In the genomic region with DNA sequence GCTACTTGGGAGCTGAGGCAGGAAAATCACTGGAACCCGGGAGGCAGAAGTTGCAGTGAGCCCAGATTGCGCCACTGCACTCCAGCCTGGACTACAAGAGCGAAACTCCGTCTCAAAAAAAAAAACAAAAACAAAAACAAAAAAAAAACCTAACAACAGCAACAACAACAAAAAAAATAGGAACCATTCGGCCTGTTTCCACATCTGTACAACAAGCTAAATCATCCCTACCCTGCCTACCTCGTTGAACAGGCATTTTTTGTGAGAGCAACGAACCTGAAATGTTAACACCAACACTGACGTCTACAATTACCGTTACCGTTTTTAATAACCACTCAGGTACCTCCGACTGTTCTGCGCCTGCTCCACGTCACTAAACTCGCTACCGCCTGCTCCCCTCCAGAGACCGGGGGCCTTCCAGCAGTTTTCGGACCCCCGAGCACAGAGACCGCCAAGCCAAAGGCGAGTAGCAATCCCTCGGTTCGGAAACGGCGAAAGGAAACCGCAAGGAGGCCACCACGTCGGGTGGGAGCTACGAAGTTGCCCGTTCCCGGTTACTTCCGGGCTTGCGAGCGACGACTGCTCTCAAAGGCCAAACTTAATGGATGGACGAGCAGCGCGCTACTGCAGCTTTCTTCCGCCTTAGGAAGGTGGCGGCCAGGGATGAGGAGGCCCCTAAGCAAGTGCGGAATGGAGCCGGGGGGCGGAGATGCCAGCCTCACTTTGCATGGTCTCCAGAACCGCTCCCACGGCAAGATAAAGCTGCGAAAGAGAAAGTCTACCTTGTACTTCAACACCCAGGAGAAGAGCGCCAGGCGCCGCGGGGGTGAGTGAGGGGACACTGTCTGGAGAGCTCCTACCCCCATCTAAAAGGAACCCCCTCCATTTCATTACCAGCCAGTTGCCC, we compare ENCODE assay signal across 8 cellular contexts. TPM values are rescaled to one million over a fixed set of nuclear protein-coding genes. Genes with fewer than 3 reads are reported as not detected.
A peak's percentile ranks its signal among the peaks of the same experiment; 100 is the strongest.
DNase-seq lines count a peak whose midpoint lies in the region; ATAC-seq lines count a peak whose summit lies in the region.

PIGB (plus strand) TSS at position 635 of the 907 bp plus-strand sequence; CDS start at position 664, 29 bp downstream.
A gene with protein sequence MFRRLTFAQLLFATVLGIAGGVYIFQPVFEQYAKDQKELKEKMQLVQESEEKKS (minus strand): TSS at position 536 of the 907 bp plus-strand sequence. CDS start 1,331 bp downstream, outside the sequence.

- peaks cover 2 to 3% of the 10 kb centered on the region in 2 donors for H3K4me1 ChIP-seq in aorta (ENCODE audit: control insufficient read depth in 1 of 2, insufficient read depth in 2 of 2, low read length in 2 of 2)

- peak within 1 kb of the TSS; percentile 75 to 89 for H3K4me3 ChIP-seq in aorta (ENCODE audit: low read length in 2 of 2)

- peak; percentile 69 for DNase-seq in NCI-H1694 treated with DMSO at 0.1 percent for 48 hours (lab: John Stamatoyannopoulos, UW)
- DNase-seq in T-helper 2 cell, result peak; percentile 43 to 92 (median 59)
- DNase-seq in anterior cingulate cortex (lab: John Stamatoyannopoulos, UW), result peak in 57 of 58 donors; percentile 36 to 87 (median 73)
- peak; percentile 86 for DNase-seq in hepatic stellate cell (ENCODE audit: low spot score)
- DNase-seq in renal cortical epithelial cell (ENCODE audit: low read depth), result peak; percentile 81
- DNase-seq in aorta, result peak; percentile 93

- peak within 1 kb of the TSS in 1 of 2 donors; percentile 74 for H3K27ac ChIP-seq in aorta (ENCODE audit: low read depth in 1 of 2, low read length in 2 of 2)

- no peaks in the 10 kb centered on the region for H3K9me3 ChIP-seq in aorta (ENCODE audit: control insufficient read depth, low read length)

- no peaks in the 10 kb centered on the region for H3K36me3 ChIP-seq in aorta (ENCODE audit: control insufficient read depth in 1 of 2, insufficient read depth in 2 of 2, low read length in 1 of 2)

- no peaks in the 10 kb centered on the region for H3K27me3 ChIP-seq in aorta (ENCODE audit: control insufficient read depth in 1 of 2, insufficient read depth in 2 of 2, low read length in 1 of 2)

- intact Hi-C loops in aorta (cut with DNase I), result loop anchor here in 1 of 2 donors (1.0 kb wide), 1 partner anchor 89 kb away; the partner anchor contains the start of genes CCPG1 and PIERCE2

- ATAC-seq in GM18502 (IDR thresholded peaks at IDR 0.05; ENCODE audit: poor library complexity, unreplicated experiment) (peak; percentile 93), HG02938 (IDR thresholded peaks at IDR 0.05; ENCODE audit: unreplicated experiment) (peak; percentile 83), aorta (ENCODE audit: low FRiP score) (peak; percentile 98)

- 1 to 2% methylated on average over 49 of the region's 49 CpGs for WGBS in aorta, 2 donors

RNA-seq across cellular contexts. Expression of gene PIGB, which starts in this region (rescaled TPM):
- total RNA-seq in renal cortical epithelial cell (16.2 and 18.2 TPM in 2 replicates), aorta (10 to 100 TPM; 14.4 to 18.3 TPM)
- polyA plus RNA-seq in aorta, result 10 to 100 TPM in 1 of 2 donors, 1 to 10 TPM in 1; 4.0 to 27.1 TPM

RNA-seq across cellular contexts. Expression of the second gene that starts in this region (rescaled TPM):
- total RNA-seq in renal cortical epithelial cell (11.4 and 16.0 TPM in 2 replicates), aorta (10 to 100 TPM; 12.5 to 14.5 TPM)
- 10 to 100 TPM; 15.4 to 21.7 TPM for polyA plus RNA-seq in aorta
